ENCODE assay signal across 10 cellular contexts in genomic region chr7:2125931-2126330, GRCh38.
"Had no signal": no experiment of that assay in that cellular context is flagged by ENCODE, and none has a peak within 500 bp of the region (broad histone marks: within the 10 kb centered on the region; RNA-seq: fewer than 3 reads in every experiment).

No MANE protein-coding gene starts in this region.

- H3K4me1 ChIP-seq: HAP-1 had no signal

- H3K9me3 ChIP-seq: HAP-1 had no signal

- H3K4me3 Mint-ChIP-seq: HFFc6, IgD-negative memory B cell had no signal

- DNase-seq: GM23248, GOT3, H7, HFFc6, KBM-7 had no signal

- H3K4me3 ChIP-seq: GM23248, HAP-1 had no signal

- H3K27ac Mint-ChIP-seq: HFFc6, IgD-negative memory B cell had no signal

- H3K27me3 Mint-ChIP-seq: IgD-negative memory B cell had no signal

- ATAC-seq: HCT116, HepG2 had no signal

- H3K9ac ChIP-seq: GM23248 had no signal

- H3K9me3 Mint-ChIP-seq: HFFc6, IgD-negative memory B cell had no signal

- H3K36me3 Mint-ChIP-seq: IgD-negative memory B cell had no signal

- H3K27ac ChIP-seq: GM23248, HL-60 had no signal

- H2AFZ ChIP-seq: GM23248 had no signal
